ENCODE assay signal across 24 cellular contexts in the genomic region with DNA sequence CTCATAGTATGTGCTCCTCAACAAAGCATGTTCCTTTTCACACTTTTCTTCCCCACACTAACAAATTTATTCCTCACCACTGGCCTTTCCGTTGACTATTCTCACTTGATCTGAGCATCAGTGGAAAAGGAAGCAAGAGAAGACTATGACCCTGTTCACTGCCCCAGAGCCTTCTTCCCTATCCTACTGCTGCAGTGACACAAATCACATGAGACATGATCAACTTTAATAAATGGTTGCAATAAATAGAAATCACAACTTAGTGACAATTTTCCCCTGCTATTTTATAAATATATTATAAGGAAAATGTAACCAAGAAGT.
DNase-seq lines count a peak whose midpoint lies in the region; ATAC-seq, FAIRE-seq and TF ChIP-seq lines count a peak whose summit lies in the region.
"Had no signal": no experiment of that assay in that cellular context is flagged by ENCODE, and none has a peak within 500 bp of the region (broad histone marks: within the 10 kb centered on the region; RNA-seq: fewer than 3 reads in every experiment).

No MANE protein-coding gene starts in this region.

- DNase-seq in Caco-2, result no peak
- DNase-seq in left colon, result no peak
- no peak for DNase-seq in HepG2 (ENCODE audit: low spot score)
- DNase-seq in right lobe of liver, result no peak
- DNase-seq in NCI-H2196 (lab: John Stamatoyannopoulos, UW; ENCODE audit: unreplicated experiment), result no peak
- no peak for DNase-seq in cortex of kidney (lab: John Stamatoyannopoulos, UW)
- no peak for DNase-seq in suprapubic skin (ENCODE audit: low spot score in 2 of 2)
- DNase-seq: AML-193; CD4-positive, alpha-beta T cell; CD8-positive, alpha-beta T cell; DMS 273 treated with DMSO at 0.1 percent for 48 hours; DMS153; DMS53; DMS79; DND-41; EL; GDM1 had no signal

- peaks cover 15% of the 10 kb centered on the region for H3K4me1 Mint-ChIP-seq in Caco-2 (ENCODE audit: low read depth, unreplicated experiment)
- H3K4me1 Mint-ChIP-seq: B cell had no signal

- TF ChIP-seq POLR2A in HepG2 (IDR thresholded peaks at IDR 0.05; ENCODE audit: insufficient read depth in 1 of 2, low read depth in 2 of 2, low read length in 2 of 2) (no peak), right lobe of liver (IDR thresholded peaks at IDR 0.05) (no peak), suprapubic skin (IDR thresholded peaks at IDR 0.05) (no peak)

- H3K36me3 Mint-ChIP-seq in Caco-2 (ENCODE audit: insufficient read depth, unreplicated experiment), result no peaks in the 10 kb centered on the region
- H3K36me3 Mint-ChIP-seq: CD8-positive, alpha-beta T cell had no signal

- TF ChIP-seq RAD21 in HepG2 (CRISPR knock-in tag; IDR thresholded peaks at IDR 0.05), result no peak

- BruUV-seq in Caco-2 (replicated peaks; lab: Mats Ljungman, UMichigan), result no TSS peak
- no TSS peak for BruUV-seq in HepG2 (replicated peaks; lab: Mats Ljungman, UMichigan)

- H3K27me3 Mint-ChIP-seq in Caco-2 (ENCODE audit: insufficient read depth, unreplicated experiment), result no peaks in the 10 kb centered on the region
- H3K27me3 Mint-ChIP-seq: B cell; CD4-positive, alpha-beta T cell had no signal

- H3K4me3 ChIP-seq in Caco-2 (ENCODE audit: low read depth, low read length), result no peak overlapping the region
- peak overlapping the region in 1 of 3 experiments; percentile 13; a peak in 1 of 6 replicates for H3K4me3 ChIP-seq in HepG2 (replicated peaks in 1 of 3; ENCODE audit: insufficient read depth in 1 of 3, low read depth in 2 of 3, low read length in 3 of 3)
- no peak overlapping the region for H3K4me3 ChIP-seq in right lobe of liver
- no peak overlapping the region for H3K4me3 ChIP-seq in suprapubic skin
- H3K4me3 ChIP-seq: A549; BLaER1 treated with 17β-estradiol and CSF1 and Interleukin-3, amounts not matched to agents 10 nM and 100 nM had no signal

- 0 out of 2 replicates have a peak overlapping the region, but pooled peaks have one; percentile 5 for H3K9ac ChIP-seq in HepG2 (ENCODE audit: insufficient read depth, low read depth, low read length)
- H3K9ac ChIP-seq: BLaER1 treated with 17β-estradiol and CSF1 and Interleukin-3, amounts not matched to agents 10 nM and 100 nM had no signal

- H3K4me1 ChIP-seq in Caco-2, result peaks cover 30% of the 10 kb centered on the region
- H3K4me1 ChIP-seq in HepG2 (ENCODE audit: insufficient read depth, low read length), result peaks cover 49% of the 10 kb centered on the region
- peaks cover 0 to 16% (median 0%) of the 10 kb centered on the region in 4 donors for H3K4me1 ChIP-seq in right lobe of liver
- H3K4me1 ChIP-seq in suprapubic skin, result no peaks in the 10 kb centered on the region
- H3K4me1 ChIP-seq: A549; BLaER1 treated with 17β-estradiol and CSF1 and Interleukin-3, amounts not matched to agents 10 nM and 100 nM had no signal

- H2AFZ ChIP-seq in HepG2 (ENCODE audit: low read length), result no peak overlapping the region

- CTCF ChIA-PET in Caco-2 (lab: Charles Lee) (no interaction called here), HepG2 (lab: Yijun Ruan, JAX; ENCODE audit: low intra/inter-chr PET ratio, low total read pairs) (no interaction called here)

- intact Hi-C loops in Caco-2 (cut with micrococcal nuclease; ENCODE audit: unreplicated experiment) (loop anchor here (2.0 kb wide), 1 partner anchor 353 kb away; no protein-coding TSS in a partner anchor), left colon (cut with DNase I, micrococcal nuclease) (loop anchor here in 1 of 2 donors (10.0 kb wide), 1 partner anchor 57 kb away; no protein-coding TSS in a partner anchor), HepG2 (cut with micrococcal nuclease; ENCODE audit: unreplicated experiment) (loop anchor here (10.0 kb wide), 2 partner anchors 433 to 863 kb away; no protein-coding TSS in a partner anchor), right lobe of liver (cut with DNase I) (no loop called here)

- 6% methylated on average over 1 of the region's 1 CpG for WGBS in HepG2 (ENCODE audit: low lambda C conversion rate)
- WGBS in right lobe of liver (ENCODE audit: insufficient coverage, low coverage, low lambda C conversion rate, missing lambda C conversion rate), result 25% methylated on average over 1 of the region's 1 CpG
- WGBS in suprapubic skin, result 78% methylated on average over 1 of the region's 1 CpG

- no peak for FAIRE-seq in HepG2 (lab: Jason Lieb, UNC)
- FAIRE-seq: A549, GM12891 had no signal

- H3K4me3 Mint-ChIP-seq in Caco-2 (ENCODE audit: unreplicated experiment), result peak overlapping the region; percentile 18
- H3K4me3 Mint-ChIP-seq: B cell; CD4-positive, alpha-beta T cell; CD8-positive, alpha-beta T cell had no signal

- H3K27ac ChIP-seq in HepG2 (ENCODE audit: extremely low read length, insufficient read depth, low read length), result peak overlapping the region; percentile 95
- no peak overlapping the region for H3K27ac ChIP-seq in right lobe of liver
- H3K27ac ChIP-seq in suprapubic skin, result no peak overlapping the region
- H3K27ac ChIP-seq: 22Rv1; A549; BLaER1 treated with 17β-estradiol and CSF1 and Interleukin-3, amounts not matched to agents 10 nM and 100 nM; C4-2B had no signal

- no peaks in the 10 kb centered on the region for H3K27me3 ChIP-seq in Caco-2 (replicated peaks; ENCODE audit: control insufficient read depth, insufficient read depth, low read length)
- no peaks in the 10 kb centered on the region for H3K27me3 ChIP-seq in HepG2 (ENCODE audit: control insufficient read depth in 1 of 2, insufficient read depth in 2 of 2, low read length in 2 of 2)
- no peaks in the 10 kb centered on the region for H3K27me3 ChIP-seq in right lobe of liver
- H3K27me3 ChIP-seq in suprapubic skin, result no peaks in the 10 kb centered on the region
- H3K27me3 ChIP-seq: BLaER1 treated with 17β-estradiol and CSF1 and Interleukin-3, amounts not matched to agents 10 nM and 100 nM had no signal

- in situ Hi-C loops in HepG2 (cut with HindIII; ENCODE audit: extremely low pct_ligation_motif_present, low pct_unique_long_range_greater_than_20kb), result no loop called here

- ATAC-seq in left colon, result peak; percentile 35
- ATAC-seq in HepG2, result peak; percentile 75
- ATAC-seq in right lobe of liver, result peak in 3 of 4 donors; percentile 44 to 66 (median 59)
- no peak for ATAC-seq in SK-N-SH treated with all-trans-retinoic acid at 6 μM for 48 hours
- ATAC-seq: A549; CD8-positive, alpha-beta T cell had no signal

- H3K36me3 ChIP-seq in Caco-2 (ENCODE audit: control insufficient read depth, insufficient read depth, low read length) (no peaks in the 10 kb centered on the region), HepG2 (replicated peaks in 1 of 2; ENCODE audit: control insufficient read depth in 1 of 2, insufficient read depth in 2 of 2, low read length in 2 of 2) (no peaks in the 10 kb centered on the region), right lobe of liver (no peaks in the 10 kb centered on the region), suprapubic skin (no peaks in the 10 kb centered on the region)
- H3K36me3 ChIP-seq: BLaER1 treated with 17β-estradiol and CSF1 and Interleukin-3, amounts not matched to agents 10 nM and 100 nM had no signal

- H3K9me3 ChIP-seq in Caco-2 (no peaks in the 10 kb centered on the region), HepG2 (ENCODE audit: low read length) (no peaks in the 10 kb centered on the region), right lobe of liver (no peaks in the 10 kb centered on the region), suprapubic skin (no peaks in the 10 kb centered on the region)
- H3K9me3 ChIP-seq: A549; BLaER1 treated with 17β-estradiol and CSF1 and Interleukin-3, amounts not matched to agents 10 nM and 100 nM had no signal

- POLR2A ChIA-PET in Caco-2 (lab: Charles Lee), result no interaction called here
- POLR2A ChIA-PET in HepG2 (lab: Yijun Ruan, JAX), result interaction anchor here (0.9 to 2.3 kb wide), 11 partner anchors 8 to 837 kb away, joined by 3 to 20 read pairs (median 4); partner anchors contain the start of gene SOX9

- TF ChIP-seq CTCF in Caco-2 (IDR thresholded peaks at IDR 0.05; ENCODE audit: insufficient read depth in 1 of 2, low read depth in 1 of 2, low read length in 1 of 2, severe bottlenecking in 1 of 2, unreplicated experiment in 1 of 2) (no peak), HepG2 (CRISPR knock-in tag; IDR thresholded peaks at IDR 0.05) (no peak), right lobe of liver (IDR thresholded peaks at IDR 0.05) (no peak), suprapubic skin (IDR thresholded peaks at IDR 0.05) (no peak)

- no peaks in the 10 kb centered on the region for H4K20me1 ChIP-seq in HepG2 (ENCODE audit: insufficient read depth, low read length)
- H4K20me1 ChIP-seq: BLaER1 treated with 17β-estradiol and CSF1 and Interleukin-3, amounts not matched to agents 10 nM and 100 nM had no signal

- H3K4me2 ChIP-seq in HepG2 (ENCODE audit: low read depth, low read length), result peak overlapping the region; percentile 78
- H3K4me2 ChIP-seq: A549; BLaER1 treated with 17β-estradiol and CSF1 and Interleukin-3, amounts not matched to agents 10 nM and 100 nM had no signal

- no peak overlapping the region for H3K27ac Mint-ChIP-seq in Caco-2 (ENCODE audit: unreplicated experiment)
- H3K27ac Mint-ChIP-seq: B cell; CD4-positive, alpha-beta T cell; CD8-positive, alpha-beta T cell had no signal

- no peak for TF ChIP-seq EP300 in HepG2 (IDR thresholded peaks at IDR 0.05; ENCODE audit: low read depth in 2 of 2, low read length in 2 of 2)
- no peak for TF ChIP-seq EP300 in HepG2 (CRISPR knock-in tag; IDR thresholded peaks at IDR 0.05; ENCODE audit: borderline replicate concordance)
- no peak for TF ChIP-seq EP300 in suprapubic skin (IDR thresholded peaks at IDR 0.05)

- H3K9me3 Mint-ChIP-seq in Caco-2 (ENCODE audit: unreplicated experiment), result peaks cover 18% of the 10 kb centered on the region

- no peaks in the 10 kb centered on the region for H3K79me2 ChIP-seq in HepG2 (ENCODE audit: insufficient read depth, low read length)

TF ChIP-seq in HepG2, 621 proteins besides CTCF, POLR2A, EP300 and RAD21 (continues in another document):
- no peak for TF ChIP-seq ZNF790 (CRISPR knock-in tag; IDR thresholded peaks at IDR 0.05; ENCODE audit: borderline replicate concordance)
- no peak for TF ChIP-seq ZNF451 (CRISPR knock-in tag; IDR thresholded peaks at IDR 0.05)
- TF ChIP-seq ETV6 (CRISPR knock-in tag; conservative IDR thresholded peaks at IDR 0.05), result no peak
- TF ChIP-seq NFIB (CRISPR knock-in tag; IDR thresholded peaks at IDR 0.05; ENCODE audit: borderline replicate concordance), result no peak
- TF ChIP-seq SOX13 (IDR thresholded peaks at IDR 0.05), result no peak
- no peak for TF ChIP-seq SOX13 (CRISPR knock-in tag; conservative IDR thresholded peaks at IDR 0.05 in 1 of 2, IDR thresholded peaks at IDR 0.05 in 1 of 2)
- peak; percentile 14; the same call in 1 of the 2 replicates for TF ChIP-seq ISL2 (CRISPR knock-in tag; IDR thresholded peaks at IDR 0.05)

Comparison
In these comparisons a context has a peak if more than half of its experiments do, and no peak if none do; other contexts are left out.
1. intact Hi-C loops: an anchor here in Caco-2 (2.0 kb wide) and HepG2 (10.0 kb wide); none called in right lobe of liver.